15 cellular contexts compared by ENCODE assay signal in the genomic region with DNA sequence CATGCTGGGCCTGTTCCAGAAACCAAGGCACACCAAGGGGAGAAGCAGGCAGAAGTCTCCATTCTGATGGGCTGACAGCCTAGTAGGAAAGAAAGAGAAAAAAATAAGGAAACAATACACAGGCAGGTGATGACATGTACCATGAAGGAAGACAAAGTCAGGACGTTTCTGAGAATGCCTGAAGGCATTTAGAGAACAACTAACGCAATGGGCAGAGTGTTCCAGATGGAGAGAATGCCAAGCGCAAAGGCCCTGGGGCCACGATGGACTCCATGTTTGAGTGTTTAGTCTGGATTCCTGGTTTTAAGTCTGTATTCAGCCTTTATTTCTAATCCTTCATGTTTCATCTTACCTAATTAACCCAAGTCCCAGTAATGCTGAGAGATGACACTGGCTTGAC. TPM values are rescaled to one million over a fixed set of nuclear protein-coding genes. Genes with fewer than 3 reads are reported as not detected.
A peak's percentile ranks its signal among the peaks of the same experiment; 100 is the strongest.
DNase-seq lines count a peak whose midpoint lies in the region; ATAC-seq and TF ChIP-seq lines count a peak whose summit lies in the region.
"Had no signal": no experiment of that assay in that cellular context is flagged by ENCODE, and none has a peak within 500 bp of the region (broad histone marks: within the 10 kb centered on the region; RNA-seq: fewer than 3 reads in every experiment).

No MANE protein-coding gene starts in this region.

- H3K27me3 ChIP-seq in spleen (replicated peaks in 1 of 7) (no peaks in the 10 kb centered on the region), right lobe of liver (no peaks in the 10 kb centered on the region)
- H3K27me3 ChIP-seq: BE2C had no signal

- H3K4me1 ChIP-seq in spleen (peaks cover 8 to 34% (median 21%) of the 10 kb centered on the region in 6 donors), right lobe of liver (peaks cover 0 to 8% (median 3%) of the 10 kb centered on the region in 4 donors)
- H3K4me1 ChIP-seq: BE2C had no signal

- H3K27me3 Mint-ChIP-seq in activated T-helper 17 cell treated with anti-CD3 and anti-CD28 coated beads, Interleukin-2, amount 50 U/mL, for 72 hours = no peaks in the 10 kb centered on the region
- no peaks in the 10 kb centered on the region for H3K27me3 Mint-ChIP-seq in nephron (ENCODE audit: low read depth)
- H3K27me3 Mint-ChIP-seq: CD4-positive, alpha-beta memory T cell had no signal

- H3K36me3 ChIP-seq in spleen (no peaks in the 10 kb centered on the region), right lobe of liver (no peaks in the 10 kb centered on the region)
- H3K36me3 ChIP-seq: BE2C had no signal

- intact Hi-C loops in spleen (cut with DNase I; ENCODE audit: low total_unique reads) = no loop called here
- intact Hi-C loops in right lobe of liver (cut with DNase I) = no loop called here

- H3K4me1 Mint-ChIP-seq in activated T-helper 17 cell treated with anti-CD3 and anti-CD28 coated beads, Interleukin-2, amount 50 U/mL, for 72 hours = peaks cover 14% of the 10 kb centered on the region
- peaks cover 35% of the 10 kb centered on the region for H3K4me1 Mint-ChIP-seq in nephron

- H3K27ac Mint-ChIP-seq in activated T-helper 17 cell treated with anti-CD3 and anti-CD28 coated beads, Interleukin-2, amount 50 U/mL, for 72 hours = peak overlapping the region; percentile 58
- peak overlapping the region in 2 of 3 experiments; percentile 10 to 25 for H3K27ac Mint-ChIP-seq in nephron

- TF ChIP-seq CTCF in nephron (IDR thresholded peaks at IDR 0.05; ENCODE audit: unreplicated experiment in 3 of 3) (no peak), spleen (IDR thresholded peaks at IDR 0.05 in 8 of 11, conservative IDR thresholded peaks at IDR 0.05 in 3 of 11) (no peak), right lobe of liver (IDR thresholded peaks at IDR 0.05) (no peak)

- H3K36me3 Mint-ChIP-seq in activated T-helper 17 cell treated with anti-CD3 and anti-CD28 coated beads, Interleukin-2, amount 50 U/mL, for 72 hours (ENCODE audit: low read depth) = peaks cover 8% of the 10 kb centered on the region
- no peaks in the 10 kb centered on the region for H3K36me3 Mint-ChIP-seq in nephron (ENCODE audit: low read depth)

- H3K27ac ChIP-seq in epithelial cell of prostate (no peak overlapping the region), spleen (no peak overlapping the region), right lobe of liver (no peak overlapping the region)
- H3K27ac ChIP-seq: A549, C4-2B had no signal

- peak; percentile 12 for DNase-seq in epithelial cell of prostate (ENCODE audit: low read depth, low spot score)
- DNase-seq in spleen = peak; percentile 19
- no peak for DNase-seq in HT-29 (ENCODE audit: low spot score)
- no peak for DNase-seq in right lobe of liver
- DNase-seq: BE2C; CD4-positive, alpha-beta memory T cell; DMS79; HCEC 1CT had no signal

- H3K4me3 Mint-ChIP-seq in activated T-helper 17 cell treated with anti-CD3 and anti-CD28 coated beads, Interleukin-2, amount 50 U/mL, for 72 hours = no peak overlapping the region
- no peak overlapping the region for H3K4me3 Mint-ChIP-seq in nephron
- H3K4me3 Mint-ChIP-seq: CD4-positive, alpha-beta memory T cell had no signal

- no peak overlapping the region for H3K4me3 ChIP-seq in spleen
- H3K4me3 ChIP-seq in right lobe of liver = no peak overlapping the region
- H3K4me3 ChIP-seq: A549 had no signal

- no peaks in the 10 kb centered on the region for H3K9me3 ChIP-seq in spleen
- no peaks in the 10 kb centered on the region for H3K9me3 ChIP-seq in right lobe of liver
- H3K9me3 ChIP-seq: A549, BE2C had no signal

- H3K9me3 Mint-ChIP-seq in activated T-helper 17 cell treated with anti-CD3 and anti-CD28 coated beads, Interleukin-2, amount 50 U/mL, for 72 hours = no peaks in the 10 kb centered on the region
- no peaks in the 10 kb centered on the region for H3K9me3 Mint-ChIP-seq in nephron
- H3K9me3 Mint-ChIP-seq: CD4-positive, alpha-beta memory T cell had no signal

- TF ChIP-seq POLR2A in spleen (IDR thresholded peaks at IDR 0.05) = no peak
- no peak for TF ChIP-seq POLR2A in right lobe of liver (IDR thresholded peaks at IDR 0.05)

- WGBS in spleen, 5 donors = 52 to 82% (median 74%) methylated on average over 4 of the region's 4 CpGs
- 40% methylated on average over 3 of the region's 4 CpGs for WGBS in right lobe of liver (ENCODE audit: insufficient coverage, low coverage, low lambda C conversion rate, missing lambda C conversion rate)

- no peak for ATAC-seq in activated T-helper 17 cell treated with anti-CD3 and anti-CD28 coated beads, Interleukin-2, amount 50 U/mL, for 72 hours (replicated peaks)
- ATAC-seq in GM18498 (IDR thresholded peaks at IDR 0.05; ENCODE audit: unreplicated experiment) (no peak), right lobe of liver (no peak), HG03571 (IDR thresholded peaks at IDR 0.05; ENCODE audit: unreplicated experiment) (no peak)
- ATAC-seq: A549, HepG2 had no signal

RNA-seq across cellular contexts. Expression of a gene that starts 5.8 kb away (rescaled TPM):
- 10 to 100 TPM; 59.8 to 60.3 TPM for total RNA-seq in activated T-helper 17 cell treated with anti-CD3 and anti-CD28 coated beads, Interleukin-2, amount 50 U/mL, for 72 hours
- total RNA-seq in spleen (10 to 100 TPM; 39.6 to 52.8 (median 49.2) TPM), right lobe of liver (10 to 100 TPM; 28.5 to 36.9 (median 28.9) TPM)
- polyA plus RNA-seq in spleen = 10 to 100 TPM; 18.8 to 31.9 (median 25.0) TPM
- total RNA-seq in HT-29 (2014; rRNA removed; shearing (Covaris generic)) = 86.2 and 94.1 TPM in 2 replicates

Comparison
In these comparisons a context has a peak if more than half of its experiments do, and no peak if none do; other contexts are left out.
1. DNase-seq: peak in epithelial cell of prostate (single experiment) and spleen (single experiment); none in HT-29 (single experiment) and right lobe of liver (0 of 3).